Comparison of ENCODE assay signal across 8 cellular contexts in the genomic region with DNA sequence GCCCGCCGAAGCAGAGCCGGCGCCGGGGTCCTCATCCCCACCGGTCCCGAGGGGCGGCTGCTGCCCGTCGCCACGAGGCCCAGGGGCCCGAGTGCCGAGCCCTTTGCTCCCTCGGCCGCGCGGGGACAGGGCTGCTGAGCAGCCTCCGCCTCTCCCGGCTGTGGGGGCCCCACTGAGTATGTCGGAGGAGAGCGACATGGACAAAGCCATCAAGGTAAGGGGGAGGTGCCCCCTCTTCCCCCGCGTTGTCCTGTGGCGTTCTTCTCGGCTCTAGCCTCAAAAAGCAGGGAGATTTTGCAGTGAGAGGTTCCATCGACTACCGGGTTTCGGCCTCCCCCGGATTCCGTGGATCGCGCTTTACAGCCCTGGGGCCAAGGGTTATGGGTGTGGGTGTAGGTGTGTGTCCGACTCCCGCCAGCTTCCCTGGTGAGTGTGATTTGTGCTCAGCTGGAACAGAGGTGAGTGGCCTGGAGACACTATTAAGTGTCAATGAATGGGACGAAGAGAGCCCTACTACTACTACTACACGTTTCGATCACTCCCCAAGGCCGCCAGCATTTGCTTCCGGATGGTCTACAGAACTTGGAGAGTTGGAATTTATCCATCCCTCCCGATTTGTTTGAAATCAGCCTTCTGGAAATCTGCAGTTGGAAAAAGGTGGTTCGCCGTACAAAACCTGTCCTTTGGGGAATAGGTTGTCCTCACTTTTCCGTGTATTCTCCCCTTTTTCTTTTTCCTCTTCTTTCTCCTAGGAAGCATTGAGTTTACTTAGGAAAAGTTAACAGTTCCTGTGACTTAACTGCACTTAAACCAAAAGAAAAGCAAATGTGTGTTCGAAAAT. TPM values are rescaled to one million over a fixed set of nuclear protein-coding genes. Genes with fewer than 3 reads are reported as not detected.
DNase-seq lines count a peak whose midpoint lies in the region; ATAC-seq and TF ChIP-seq lines count a peak whose summit lies in the region.

No MANE protein-coding gene starts in this region.

- peak overlapping the region; percentile 68 for H3K9ac ChIP-seq in DND-41 (ENCODE audit: low read depth, low read length)
- H3K9ac ChIP-seq in Karpas-422 (ENCODE audit: low read length): peak overlapping the region; percentile 88

- H3K4me3 Mint-ChIP-seq in activated T-helper 2 cell treated with anti-CD3 and anti-CD28 coated beads, Interferon-gamma antibody, Interleukin-2, Interleukin-4, amounts not matched to agents 10 μg/mL and 5 μg/mL and 100 μg/mL, durations not matched to agents 14 hours and 24 hours and 36 hours (ENCODE audit: low read depth): peak overlapping the region; percentile 97

- peaks cover 19% of the 10 kb centered on the region for H4K20me1 ChIP-seq in DND-41 (ENCODE audit: insufficient read depth, low read length)
- no peaks in the 10 kb centered on the region for H4K20me1 ChIP-seq in Karpas-422 (ENCODE audit: insufficient read depth, low read depth, low read length)

- H3K27me3 Mint-ChIP-seq in activated T-helper 2 cell treated with anti-CD3 and anti-CD28 coated beads, Interferon-gamma antibody, Interleukin-2, Interleukin-4, amounts not matched to agents 10 μg/mL and 5 μg/mL and 100 μg/mL, durations not matched to agents 14 hours and 24 hours and 36 hours (ENCODE audit: low read depth): no peaks in the 10 kb centered on the region

- H3K27me3 ChIP-seq in DND-41 (ENCODE audit: insufficient read depth, low read length, poor library complexity) (no peaks in the 10 kb centered on the region), Karpas-422 (ENCODE audit: low read length) (no peaks in the 10 kb centered on the region)

- peaks cover 38% of the 10 kb centered on the region for H3K4me1 Mint-ChIP-seq in activated T-helper 2 cell treated with anti-CD3 and anti-CD28 coated beads, Interferon-gamma antibody, Interleukin-2, Interleukin-4, amounts not matched to agents 10 μg/mL and 5 μg/mL and 100 μg/mL, durations not matched to agents 14 hours and 24 hours and 36 hours (ENCODE audit: low read depth)

- peaks cover 42% of the 10 kb centered on the region for H3K4me1 ChIP-seq in DND-41 (ENCODE audit: insufficient read depth, low read length)
- peaks cover 23% of the 10 kb centered on the region for H3K4me1 ChIP-seq in Karpas-422 (ENCODE audit: low read length)

- peaks cover 80% of the 10 kb centered on the region for H3K79me2 ChIP-seq in DND-41 (ENCODE audit: insufficient read depth, low read length)
- H3K79me2 ChIP-seq in Karpas-422 (ENCODE audit: low read length): peaks cover 79% of the 10 kb centered on the region

- peak overlapping the region; percentile 90 for H3K27ac ChIP-seq in DND-41 (ENCODE audit: low read length)
- H3K27ac ChIP-seq in Karpas-422 (ENCODE audit: low read length): peak overlapping the region; percentile 56

- H3K36me3 Mint-ChIP-seq in activated T-helper 2 cell treated with anti-CD3 and anti-CD28 coated beads, Interferon-gamma antibody, Interleukin-2, Interleukin-4, amounts not matched to agents 10 μg/mL and 5 μg/mL and 100 μg/mL, durations not matched to agents 14 hours and 24 hours and 36 hours (ENCODE audit: low read depth): peaks cover 55% of the 10 kb centered on the region

- peaks cover 2% of the 10 kb centered on the region for H3K9me3 Mint-ChIP-seq in activated T-helper 2 cell treated with anti-CD3 and anti-CD28 coated beads, Interferon-gamma antibody, Interleukin-2, Interleukin-4, amounts not matched to agents 10 μg/mL and 5 μg/mL and 100 μg/mL, durations not matched to agents 14 hours and 24 hours and 36 hours

- H3K4me2 ChIP-seq in DND-41 (ENCODE audit: insufficient read depth, low read length): peak overlapping the region; percentile 80
- peak overlapping the region; percentile 86 for H3K4me2 ChIP-seq in Karpas-422 (ENCODE audit: low read depth, low read length, poor library complexity, severe bottlenecking)

- DNase-seq in DND-41: no peak
- DNase-seq in Karpas-422: peak; percentile 66
- DNase-seq in activated T-helper 2 cell treated with anti-CD3 and anti-CD28 coated beads, Interferon-gamma antibody, Interleukin-2, Interleukin-4, amounts not matched to agents 10 μg/mL and 5 μg/mL and 100 μg/mL, durations not matched to agents 14 hours and 24 hours and 36 hours (ENCODE audit: low spot score): peak; percentile 23
- DNase-seq in left cardiac atrium: no peak
- no peak for DNase-seq in retinal pigment epithelial cell (ENCODE audit: low read depth)
- no peak for DNase-seq in NCI-H187 treated with DMSO at 0.1 percent for 48 hours (lab: John Stamatoyannopoulos, UW)
- no peak for DNase-seq in NK-92 (lab: John Stamatoyannopoulos, UW; ENCODE audit: unreplicated experiment)

- H3K9me2 ChIP-seq in Karpas-422 (replicated peaks; ENCODE audit: insufficient read depth, low read length): no peaks in the 10 kb centered on the region

- intact Hi-C loops in activated T-helper 2 cell treated with anti-CD3 and anti-CD28 coated beads, Interferon-gamma antibody, Interleukin-2, Interleukin-4, amounts not matched to agents 10 μg/mL and 5 μg/mL and 100 μg/mL, durations not matched to agents 14 hours and 24 hours and 36 hours (cut with micrococcal nuclease): loop anchor here (5.0 to 10.0 kb wide), 4 partner anchors 158 to 565 kb away; a partner anchor contains a TSS
- intact Hi-C loops in left cardiac atrium (cut with DNase I): no loop called here

- H3K9me3 ChIP-seq in DND-41 (ENCODE audit: insufficient read depth, low read length, severe bottlenecking): no peaks in the 10 kb centered on the region
- H3K9me3 ChIP-seq in Karpas-422 (ENCODE audit: low read length): peaks cover 2% of the 10 kb centered on the region; the same call in 1 of the 2 replicates

- H3K4me3 ChIP-seq in DND-41 (ENCODE audit: low read depth in 1 of 2, low read length in 2 of 2): peak overlapping the region; percentile 65 to 67
- peak overlapping the region; percentile 88 for H3K4me3 ChIP-seq in Karpas-422 (ENCODE audit: low read length)
- peak overlapping the region; percentile 73 for H3K4me3 ChIP-seq in retinal pigment epithelial cell (ENCODE audit: low read length)

- TF ChIP-seq CTCF in DND-41 (IDR thresholded peaks at IDR 0.05; ENCODE audit: borderline replicate concordance, extremely low read depth, low read length, poor library complexity, severe bottlenecking): no peak
- TF ChIP-seq CTCF in retinal pigment epithelial cell (conservative IDR thresholded peaks at IDR 0.05; ENCODE audit: low read depth, low read length): no peak

- H3K27ac Mint-ChIP-seq in activated T-helper 2 cell treated with anti-CD3 and anti-CD28 coated beads, Interferon-gamma antibody, Interleukin-2, Interleukin-4, amounts not matched to agents 10 μg/mL and 5 μg/mL and 100 μg/mL, durations not matched to agents 14 hours and 24 hours and 36 hours: peak overlapping the region; percentile 94

- ATAC-seq in DND-41 (ENCODE audit: insufficient read depth, low read depth) (peak; percentile 36), GM21717 (IDR thresholded peaks at IDR 0.05; ENCODE audit: unreplicated experiment) (peak; percentile 9), left cardiac atrium (peak; percentile 21 to 22)

- H2AFZ ChIP-seq in DND-41 (ENCODE audit: low read depth, low read length) (peak overlapping the region; percentile 96), Karpas-422 (ENCODE audit: low read length) (no peak overlapping the region)

- H3K36me3 ChIP-seq in DND-41 (ENCODE audit: insufficient read depth, low read length) (peaks cover 35% of the 10 kb centered on the region), Karpas-422 (ENCODE audit: insufficient read depth, low read length) (peaks cover 34% of the 10 kb centered on the region)

RNA-seq across cellular contexts. Expression of a gene that starts 0.7 kb away (rescaled TPM):
- total RNA-seq in Karpas-422 (2014; rRNA removed; shearing (Covaris generic); ENCODE audit: low replicate concordance): 52.4 and 63.4 TPM in 2 replicates
- 66.4 and 68.1 TPM in 2 replicates for total RNA-seq in activated T-helper 2 cell treated with anti-CD3 and anti-CD28 coated beads, Interferon-gamma antibody, Interleukin-2, Interleukin-4, amounts not matched to agents 10 μg/mL and 5 μg/mL and 100 μg/mL, durations not matched to agents 14 hours and 24 hours and 36 hours
- total RNA-seq in left cardiac atrium: 10 to 100 TPM; 24.2 to 31.6 TPM

Comparison
In these comparisons a context has a peak if more than half of its experiments do, and no peak if none do; other contexts are left out.
1. DNase-seq: peak in Karpas-422 (single experiment) and activated T-helper 2 cell treated with anti-CD3 and anti-CD28 coated beads, Interferon-gamma antibody, Interleukin-2, Interleukin-4, amounts not matched to agents 10 μg/mL and 5 μg/mL and 100 μg/mL, durations not matched to agents 14 hours and 24 hours and 36 hours (single experiment); none in DND-41 (single experiment), left cardiac atrium (single experiment), retinal pigment epithelial cell (single experiment), NCI-H187 treated with DMSO at 0.1 percent for 48 hours (single experiment) and NK-92 (single experiment).
2. Peak in every context shown above with its lines, with median percentiles within 50 percentile points of each other: ATAC-seq and H3K4me3 ChIP-seq.